Comparison of ENCODE assay signal across 2 cellular contexts in genomic region chr11:31421840-31422239, GRCh38.
TF ChIP-seq lines count a peak whose summit lies in the region.

No MANE protein-coding gene starts in this region.

TF ChIP-seq in GM23338, 12 proteins besides CTCF, POLR2A, EP300 and RAD21:
- TF ChIP-seq REST (IDR thresholded peaks at IDR 0.05; ENCODE audit: unreplicated experiment) (no peak), ZNF331 (CRISPR knock-in tag; IDR thresholded peaks at IDR 0.05; ENCODE audit: low read depth) (no peak), STAT1 (IDR thresholded peaks at IDR 0.05; ENCODE audit: unreplicated experiment) (no peak), ETS1 (IDR thresholded peaks at IDR 0.05) (no peak), EZH2 (IDR thresholded peaks at IDR 0.05; ENCODE audit: low read depth, unreplicated experiment) (no peak), ZNF114 (CRISPR knock-in tag; IDR thresholded peaks at IDR 0.05) (no peak), JUNB (IDR thresholded peaks at IDR 0.05; ENCODE audit: unreplicated experiment) (no peak), NANOG (IDR thresholded peaks at IDR 0.05; ENCODE audit: borderline replicate concordance) (no peak), CREB1 (CRISPR knock-in tag; IDR thresholded peaks at IDR 0.05; ENCODE audit: low read depth) (no peak), POLR2AphosphoS5 (IDR thresholded peaks at IDR 0.05; ENCODE audit: low read depth) (no peak), ZNF462 (CRISPR knock-in tag; IDR thresholded peaks at IDR 0.05) (no peak), EZH2phosphoT487 (IDR thresholded peaks at IDR 0.05; ENCODE audit: unreplicated experiment) (no peak)

TF ChIP-seq in H1, 55 proteins besides CTCF, POLR2A, EP300 and RAD21:
- TF ChIP-seq TBP (IDR thresholded peaks at IDR 0.05; ENCODE audit: low read depth, low read length) (no peak), FOSL1 (IDR thresholded peaks at IDR 0.05; ENCODE audit: insufficient read depth, low read depth, low read length) (no peak), RXRA (IDR thresholded peaks at IDR 0.05; ENCODE audit: insufficient read depth, low read depth, low read length) (no peak), POU5F1 (IDR thresholded peaks at IDR 0.05; ENCODE audit: low read depth, low read length) (no peak), CTBP2 (IDR thresholded peaks at IDR 0.05; ENCODE audit: borderline replicate concordance, insufficient read depth, insufficient read length, low read length) (no peak), CHD7 (IDR thresholded peaks at IDR 0.05; ENCODE audit: insufficient replicate concordance, low read length) (no peak), JUND (IDR thresholded peaks at IDR 0.05; ENCODE audit: low read length) (no peak), CBX5 (IDR thresholded peaks at IDR 0.05; ENCODE audit: low read depth, low read length) (no peak), NANOG (IDR thresholded peaks at IDR 0.05; ENCODE audit: insufficient read depth, low read depth, low read length, poor library complexity, severe bottlenecking) (no peak), SAP30 (IDR thresholded peaks at IDR 0.05; ENCODE audit: insufficient read depth, insufficient replicate concordance, low read length) (no peak)
